Comparison of ENCODE assay signal across 23 cellular contexts in genomic region chr1:192099328-192099727, GRCh38. TPM values are rescaled to one million over a fixed set of nuclear protein-coding genes. Genes with fewer than 3 reads are reported as not detected.
"Had no signal": no experiment of that assay in that cellular context is flagged by ENCODE, and none has a peak within 500 bp of the region (broad histone marks: within the 10 kb centered on the region; RNA-seq: fewer than 3 reads in every experiment).

No MANE protein-coding gene starts in this region.

- H3K27me3 ChIP-seq: MG63, SJSA1 had no signal

- H3K9me3 ChIP-seq: MG63, SJSA1 had no signal

- H3K36me3 ChIP-seq: MG63, SJSA1 had no signal

- DNase-seq: Karpas-422, KG1, MG63, NCI-H1092, NCI-H1105 treated with DMSO at 0.1 percent for 48 hours, NCI-H1417 treated with DMSO at 0.1 percent for 48 hours, NCI-H146, NCI-H1694 treated with DMSO at 0.1 percent for 48 hours, NCI-H1930, NCI-H2081, NCI-H2107, NCI-H2227 treated with DMSO at 0.1 percent for 48 hours, NCI-H524, NCI-H526 treated with DMSO at 0.1 percent for 48 hours, NCI-H748 treated with DMSO at 0.1 percent for 48 hours, Right ventricle myocardium superior, RPMI8226, SIG-M5 had no signal

- H3K27ac ChIP-seq: SJSA1, SK-N-MC had no signal

- H3K4me1 ChIP-seq: SJSA1 had no signal

- FAIRE-seq: RCC 7860 had no signal

- H3K4me3 ChIP-seq: MG63, SJSA1, SK-N-MC had no signal

RNA-seq across cellular contexts. Expression of gene RGS18, which starts 58.9 kb away (rescaled TPM):
- total RNA-seq: HT-29, NCI-H460, SJSA1 had no signal
